ENCODE assay signal across 20 cellular contexts in genomic region chr11:42824067-42824466, GRCh38.
DNase-seq lines count a peak whose midpoint lies in the region; ATAC-seq, FAIRE-seq and TF ChIP-seq lines count a peak whose summit lies in the region.
"Had no signal": no experiment of that assay in that cellular context is flagged by ENCODE, and none has a peak within 500 bp of the region (broad histone marks: within the 10 kb centered on the region; RNA-seq: fewer than 3 reads in every experiment).

No MANE protein-coding gene starts in this region.

- no peak overlapping the region for H4K91ac ChIP-seq in H1 (replicated peaks; ENCODE audit: insufficient read length, low read length)

- H3K36me3 Mint-ChIP-seq in activated CD4-positive, alpha-beta memory T cell treated with anti-CD3 and anti-CD28 coated beads, Interleukin-2, amount 10 ng/mL, durations not matched to agents 7 days and 5 days (ENCODE audit: low read depth), result no peaks in the 10 kb centered on the region
- H3K36me3 Mint-ChIP-seq: CD8-positive, alpha-beta T cell had no signal

- H2BK20ac ChIP-seq in H1 (ENCODE audit: low read length), result no peak overlapping the region

- no peak overlapping the region for H3K9ac ChIP-seq in H1 (replicated peaks in 1 of 4; ENCODE audit: extremely low read depth in 1 of 4, low read depth in 3 of 4, low read length in 3 of 4)
- H3K9ac ChIP-seq: BLaER1 treated with 17β-estradiol and CSF1 and Interleukin-3, amounts not matched to agents 10 nM and 100 nM had no signal

- no peak overlapping the region for H3K56ac ChIP-seq in H1 (replicated peaks; ENCODE audit: insufficient read length, low read depth, low read length)

- H3K4me3 ChIP-seq in LNCaP clone FGC (ENCODE audit: low read depth, low read length) (peak overlapping the region; percentile 29), H1 (ENCODE audit: extremely low read depth in 1 of 4, insufficient read depth in 2 of 4, low read depth in 3 of 4, low read length in 4 of 4) (no peak overlapping the region)
- H3K4me3 ChIP-seq: A549; BLaER1 treated with 17β-estradiol and CSF1 and Interleukin-3, amounts not matched to agents 10 nM and 100 nM had no signal

- peak; percentile 64 for DNase-seq in LNCaP clone FGC (ENCODE audit: low read depth)
- no peak for DNase-seq in H1 (ENCODE audit: low read depth in 1 of 2, low spot score in 2 of 2)
- no peak for DNase-seq in activated CD4-positive, alpha-beta memory T cell treated with anti-CD3 and anti-CD28 coated beads, Interleukin-2, amount 10 ng/mL, durations not matched to agents 7 days and 5 days
- DNase-seq: AML-193; Caco-2; Calu3; CD4-positive, alpha-beta T cell; CD8-positive, alpha-beta T cell; DMS79 treated with DMSO at 0.1 percent for 48 hours; GF-D8 had no signal

- H3K23me2 ChIP-seq in H1 (ENCODE audit: low read depth, low read length), result no peaks in the 10 kb centered on the region

- no peaks in the 10 kb centered on the region for H3K79me2 ChIP-seq in H1 (ENCODE audit: control insufficient read depth in 1 of 2, insufficient read depth in 2 of 2, low read length in 2 of 2)

- H2BK12ac ChIP-seq in H1 (ENCODE audit: low read depth, low read length), result no peak overlapping the region

- POLR2A ChIA-PET in H1 (lab: Charles Lee; ENCODE audit: partially characterized antibody), result no interaction called here
- POLR2A ChIA-PET in activated CD4-positive, alpha-beta memory T cell treated with anti-CD3 and anti-CD28 coated beads, Interleukin-2, amount 10 ng/mL, durations not matched to agents 7 days and 5 days (lab: Charles Lee), result no interaction called here

- H3K27me3 ChIP-seq in H1 (replicated peaks in 1 of 4; ENCODE audit: control insufficient read depth in 3 of 4, extremely low read depth in 1 of 4, insufficient read depth in 3 of 4, low read length in 3 of 4), result no peaks in the 10 kb centered on the region
- H3K27me3 ChIP-seq: BLaER1 treated with 17β-estradiol and CSF1 and Interleukin-3, amounts not matched to agents 10 nM and 100 nM had no signal

- TF ChIP-seq CTCF in 22Rv1 (IDR thresholded peaks at IDR 0.05) (no peak), LNCaP clone FGC (IDR thresholded peaks at IDR 0.05; ENCODE audit: control insufficient read depth, extremely low read depth, insufficient read depth) (no peak), H1 (IDR thresholded peaks at IDR 0.05; ENCODE audit: control extremely low read depth in 1 of 3, insufficient read depth in 1 of 3, low read depth in 1 of 3, low read length in 3 of 3) (no peak)

- H3K9me3 Mint-ChIP-seq in activated CD4-positive, alpha-beta memory T cell treated with anti-CD3 and anti-CD28 coated beads, Interleukin-2, amount 10 ng/mL, durations not matched to agents 7 days and 5 days, result no peaks in the 10 kb centered on the region

- TF ChIP-seq RAD21 in H1 (IDR thresholded peaks at IDR 0.05 in 1 of 2, conservative IDR thresholded peaks at IDR 0.05 in 1 of 2; ENCODE audit: low read depth in 2 of 2, low read length in 2 of 2), result no peak

- ATAC-seq in GM19324 (IDR thresholded peaks at IDR 0.05; ENCODE audit: low FRiP score, unreplicated experiment), result no peak
- ATAC-seq: A549; CD8-positive, alpha-beta T cell had no signal

- H3K27me3 Mint-ChIP-seq in activated CD4-positive, alpha-beta memory T cell treated with anti-CD3 and anti-CD28 coated beads, Interleukin-2, amount 10 ng/mL, durations not matched to agents 7 days and 5 days, result no peaks in the 10 kb centered on the region
- H3K27me3 Mint-ChIP-seq: B cell; CD4-positive, alpha-beta T cell had no signal

- no peak for TF ChIP-seq EP300 in H1 (IDR thresholded peaks at IDR 0.05; ENCODE audit: borderline replicate concordance in 1 of 2, low read depth in 2 of 2, low read length in 2 of 2)

- FAIRE-seq in H1 (lab: Jason Lieb, UNC), result no peak
- FAIRE-seq: A549, D721Med, G401.6, GM12892, GM18507 had no signal

- CTCF ChIA-PET in H1 (lab: Charles Lee; ENCODE audit: partially characterized antibody), result no interaction called here
- CTCF ChIA-PET in activated CD4-positive, alpha-beta memory T cell treated with anti-CD3 and anti-CD28 coated beads, Interleukin-2, amount 10 ng/mL, durations not matched to agents 7 days and 5 days (lab: Charles Lee), result no interaction called here

- no peak overlapping the region for H3K23ac ChIP-seq in H1 (ENCODE audit: insufficient read length)

- H3K27ac ChIP-seq in 22Rv1 (peak overlapping the region; percentile 55), H1 (ENCODE audit: low read depth, low read length) (no peak overlapping the region)
- H3K27ac ChIP-seq: A549; BLaER1 treated with 17β-estradiol and CSF1 and Interleukin-3, amounts not matched to agents 10 nM and 100 nM; C4-2B had no signal

- no peaks in the 10 kb centered on the region for H4K20me1 ChIP-seq in H1 (replicated peaks in 1 of 2; ENCODE audit: control insufficient read depth in 1 of 2, insufficient read depth in 2 of 2, low read length in 2 of 2)
- H4K20me1 ChIP-seq: BLaER1 treated with 17β-estradiol and CSF1 and Interleukin-3, amounts not matched to agents 10 nM and 100 nM had no signal

- H3K4ac ChIP-seq in H1 (replicated peaks; ENCODE audit: insufficient read length, low read depth, low read length), result no peak overlapping the region

- H3K14ac ChIP-seq in H1 (ENCODE audit: insufficient read length), result no peak overlapping the region

- no peak overlapping the region for H4K8ac ChIP-seq in H1 (ENCODE audit: extremely low read depth, insufficient read depth, low read length)

- H3K4me3 Mint-ChIP-seq in activated CD4-positive, alpha-beta memory T cell treated with anti-CD3 and anti-CD28 coated beads, Interleukin-2, amount 10 ng/mL, durations not matched to agents 7 days and 5 days, result no peak overlapping the region
- H3K4me3 Mint-ChIP-seq: B cell; CD4-positive, alpha-beta T cell; CD8-positive, alpha-beta T cell had no signal

- no peak for TF ChIP-seq POLR2A in H1 (IDR thresholded peaks at IDR 0.05; ENCODE audit: control extremely low read depth in 1 of 2, low read depth in 2 of 2, low read length in 2 of 2)

- H2BK5ac ChIP-seq in H1 (ENCODE audit: low read depth, low read length), result no peak overlapping the region

- H4K5ac ChIP-seq in H1 (ENCODE audit: insufficient read length, low read depth, low read length), result no peak overlapping the region

- H3K36me3 ChIP-seq in H1 (ENCODE audit: control insufficient read depth in 2 of 4, insufficient read depth in 4 of 4, low read length in 3 of 4), result no peaks in the 10 kb centered on the region
- H3K36me3 ChIP-seq: BLaER1 treated with 17β-estradiol and CSF1 and Interleukin-3, amounts not matched to agents 10 nM and 100 nM had no signal

- H2BK120ac ChIP-seq in H1 (replicated peaks; ENCODE audit: low read depth, low read length), result no peak overlapping the region

- H3K4me1 Mint-ChIP-seq in activated CD4-positive, alpha-beta memory T cell treated with anti-CD3 and anti-CD28 coated beads, Interleukin-2, amount 10 ng/mL, durations not matched to agents 7 days and 5 days, result no peaks in the 10 kb centered on the region
- H3K4me1 Mint-ChIP-seq: B cell had no signal

- no peaks in the 10 kb centered on the region for H3K4me1 ChIP-seq in H1 (replicated peaks in 1 of 4; ENCODE audit: control insufficient read depth in 3 of 4, insufficient read depth in 4 of 4, low read length in 3 of 4)
- H3K4me1 ChIP-seq: A549, Caco-2 had no signal

- 88% methylated on average over 4 of the region's 4 CpGs; no CpG with 5 or more reads in 1 of the 2 experiments for WGBS in H1 (ENCODE audit: extremely low coverage in 1 of 2, insufficient coverage in 1 of 2, insufficient read length in 1 of 2, insufficient replicate concordance in 2 of 2, low coverage in 1 of 2, low lambda C conversion rate in 2 of 2, missing lambda C conversion rate in 1 of 2), 2 experiments

- no peak overlapping the region for H3K18ac ChIP-seq in H1 (ENCODE audit: extremely low read depth, low read length)

- no peak overlapping the region for H3K27ac Mint-ChIP-seq in activated CD4-positive, alpha-beta memory T cell treated with anti-CD3 and anti-CD28 coated beads, Interleukin-2, amount 10 ng/mL, durations not matched to agents 7 days and 5 days
- H3K27ac Mint-ChIP-seq: B cell; CD4-positive, alpha-beta T cell; CD8-positive, alpha-beta T cell had no signal

- no peaks in the 10 kb centered on the region for H3K79me1 ChIP-seq in H1 (ENCODE audit: low read depth, low read length)

- H2BK15ac ChIP-seq in H1 (ENCODE audit: low read length), result no peak overlapping the region

- H3K4me2 ChIP-seq in H1 (ENCODE audit: insufficient read depth in 1 of 2, low read depth in 2 of 2, low read length in 2 of 2), result no peak overlapping the region
- H3K4me2 ChIP-seq: A549; BLaER1 treated with 17β-estradiol and CSF1 and Interleukin-3, amounts not matched to agents 10 nM and 100 nM had no signal

- H2AK5ac ChIP-seq in H1 (ENCODE audit: low read depth, low read length), result no peak overlapping the region

- 0 out of 2 replicates have a peak overlapping the region, but pooled peaks have one; percentile 51 for H2AFZ ChIP-seq in H1 (ENCODE audit: low read length)

- H3K9me3 ChIP-seq in H1 (ENCODE audit: insufficient read depth in 2 of 2, low read depth in 1 of 2, low read length in 1 of 2), result no peaks in the 10 kb centered on the region
- H3K9me3 ChIP-seq: A549; BLaER1 treated with 17β-estradiol and CSF1 and Interleukin-3, amounts not matched to agents 10 nM and 100 nM; Caco-2 had no signal

TF ChIP-seq in H1, 55 proteins besides CTCF, POLR2A, EP300 and RAD21 (continues in another document):
- TF ChIP-seq JUND (IDR thresholded peaks at IDR 0.05; ENCODE audit: low read length), result no peak
- no peak for TF ChIP-seq TBP (IDR thresholded peaks at IDR 0.05; ENCODE audit: low read depth, low read length)
- no peak for TF ChIP-seq KDM5A (IDR thresholded peaks at IDR 0.05; ENCODE audit: low read length)
- no peak for TF ChIP-seq GABPA (IDR thresholded peaks at IDR 0.05; ENCODE audit: borderline replicate concordance, insufficient read depth, low read length)
- no peak for TF ChIP-seq TEAD4 (IDR thresholded peaks at IDR 0.05; ENCODE audit: low read depth, low read length)
- no peak for TF ChIP-seq TAF1 (IDR thresholded peaks at IDR 0.05; ENCODE audit: low read depth, low read length)
- TF ChIP-seq SP4 (IDR thresholded peaks at IDR 0.05; ENCODE audit: low read length), result no peak
- TF ChIP-seq ATF3 (IDR thresholded peaks at IDR 0.05; ENCODE audit: insufficient read depth, low read depth, low read length), result no peak
- no peak for TF ChIP-seq SUZ12 (IDR thresholded peaks at IDR 0.05; ENCODE audit: low read length)
- no peak for TF ChIP-seq PHF8 (conservative IDR thresholded peaks at IDR 0.05; ENCODE audit: low read depth, low read length)
- no peak for TF ChIP-seq RXRA (IDR thresholded peaks at IDR 0.05; ENCODE audit: insufficient read depth, low read depth, low read length)
- no peak for TF ChIP-seq EGR1 (IDR thresholded peaks at IDR 0.05; ENCODE audit: borderline replicate concordance, low read depth, low read length)
- no peak for TF ChIP-seq GTF2F1 (IDR thresholded peaks at IDR 0.05; ENCODE audit: borderline replicate concordance, low read depth, low read length)
- no peak for TF ChIP-seq CTBP2 (IDR thresholded peaks at IDR 0.05; ENCODE audit: borderline replicate concordance, insufficient read depth, insufficient read length, low read length)
